In genomic region chr2:58826795-58827194, GRCh38 we compare ENCODE assay signal across 10 cellular contexts.
"Had no signal": no experiment of that assay in that cellular context is flagged by ENCODE, and none has a peak within 500 bp of the region (broad histone marks: within the 10 kb centered on the region; RNA-seq: fewer than 3 reads in every experiment).

No MANE protein-coding gene starts in this region.

- H3K9ac ChIP-seq: KMS-11 had no signal

- ATAC-seq: GM23338, HepG2 had no signal

- H3K4me3 ChIP-seq: GM23338 had no signal

- H3K4me2 ChIP-seq: GM23338, KMS-11 had no signal

- H2AFZ ChIP-seq: GM23338 had no signal

- H3K27ac ChIP-seq: HL-60, KMS-11 had no signal

- DNase-seq: H9, HCEC 1CT, HFFc6, Karpas-422 had no signal

- FAIRE-seq: H1, H54, HepG2 had no signal
